In genomic region chr12:51921017-51921725, GRCh38 we compare ENCODE assay signal across 21 cellular contexts. TPM values are rescaled to one million over a fixed set of nuclear protein-coding genes. Genes with fewer than 3 reads are reported as not detected.
DNase-seq lines count a peak whose midpoint lies in the region; ATAC-seq and TF ChIP-seq lines count a peak whose summit lies in the region.
"Had no signal": no experiment of that assay in that cellular context is flagged by ENCODE, and none has a peak within 500 bp of the region (broad histone marks: within the 10 kb centered on the region; RNA-seq: fewer than 3 reads in every experiment).

No MANE protein-coding gene starts in this region.

- H3K27ac ChIP-seq in right lobe of liver (peak overlapping the region; percentile 70 to 81 (median 81)), subcutaneous abdominal adipose tissue (ENCODE audit: low read depth, low read length) (peak overlapping the region; percentile 95)
- H3K27ac ChIP-seq: KMS-11 had no signal

- no peak for TF ChIP-seq POLR2A in right lobe of liver (IDR thresholded peaks at IDR 0.05)

- WGBS in right lobe of liver (ENCODE audit: insufficient coverage, low coverage, low lambda C conversion rate, missing lambda C conversion rate): 29% methylated on average over 3 of the region's 7 CpGs

- H3K9me3 ChIP-seq in right lobe of liver: no peaks in the 10 kb centered on the region
- H3K9me3 ChIP-seq in subcutaneous abdominal adipose tissue (ENCODE audit: control insufficient read depth in 5 of 5, low read length in 5 of 5): no peaks in the 10 kb centered on the region
- H3K9me3 ChIP-seq: body of pancreas, thyroid gland had no signal

- intact Hi-C loops in right lobe of liver (cut with DNase I): no loop called here

- DNase-seq in NCI-H82 (lab: John Stamatoyannopoulos, UW) (peak; percentile 68), NCI-H82 treated with DMSO at 0.1 percent for 48 hours (lab: John Stamatoyannopoulos, UW; ENCODE audit: unreplicated experiment) (no peak), NCI-H69 (lab: John Stamatoyannopoulos, UW) (peak; percentile 76), right lobe of liver (peak; percentile 85 to 95 (median 93)), dermis blood vessel endothelial cell (no peak), NCI-H2081 treated with DMSO at 0.1 percent for 48 hours (lab: John Stamatoyannopoulos, UW) (no peak)
- DNase-seq: activated CD4-positive, alpha-beta T cell treated with anti-CD3 and anti-CD28 coated beads, Interleukin-2, amount 10 ng/mL, durations not matched to agents 24 days and 14 days; body of pancreas; DND-41; midbrain; NCI-H1105; NCI-H2227 treated with DMSO at 0.1 percent for 48 hours; OCI-M1; small intestine; thyroid gland had no signal

- TF ChIP-seq CTCF in right lobe of liver (IDR thresholded peaks at IDR 0.05): no peak

- H3K4me3 ChIP-seq in right lobe of liver (no peak overlapping the region), subcutaneous abdominal adipose tissue (ENCODE audit: low read depth in 1 of 5, low read length in 5 of 5) (no peak overlapping the region)
- H3K4me3 ChIP-seq: body of pancreas, thyroid gland had no signal

- peak; percentile 69 to 89 (median 84) for ATAC-seq in right lobe of liver
- no peak for ATAC-seq in GM21737 (IDR thresholded peaks at IDR 0.05; ENCODE audit: unreplicated experiment)
- ATAC-seq: body of pancreas, esophagus mucosa had no signal

- H3K9ac ChIP-seq in subcutaneous abdominal adipose tissue (ENCODE audit: low read length in 5 of 5): peak overlapping the region in 2 of 5 donors; percentile 32 to 42
- H3K9ac ChIP-seq: KMS-11 had no signal

- H3K4me1 ChIP-seq in right lobe of liver: peaks cover 0 to 52% (median 15%) of the 10 kb centered on the region in 4 donors
- peaks cover 14 to 62% (median 32%) of the 10 kb centered on the region in 5 donors for H3K4me1 ChIP-seq in subcutaneous abdominal adipose tissue (ENCODE audit: control insufficient read depth in 5 of 5, insufficient read depth in 5 of 5, low read length in 5 of 5)

- H3K36me3 ChIP-seq in right lobe of liver: no peaks in the 10 kb centered on the region
- peaks cover 0 to 43% (median 32%) of the 10 kb centered on the region in 5 donors for H3K36me3 ChIP-seq in subcutaneous abdominal adipose tissue (ENCODE audit: control insufficient read depth in 5 of 5, insufficient read depth in 5 of 5, low read length in 5 of 5)

- H3K27me3 ChIP-seq in right lobe of liver (no peaks in the 10 kb centered on the region), subcutaneous abdominal adipose tissue (ENCODE audit: control insufficient read depth in 5 of 5, insufficient read depth in 4 of 5, low read length in 5 of 5) (no peaks in the 10 kb centered on the region)
- H3K27me3 ChIP-seq: body of pancreas, thyroid gland had no signal

RNA-seq across cellular contexts. Expression of gene ACVRL1, which starts 13.9 kb away (rescaled TPM):
- 10 to 100 TPM in 1 of 6 experiments, 1 to 10 TPM in 5; 2.9 to 10.7 (median 6.2) TPM for total RNA-seq in right lobe of liver
- total RNA-seq in dermis blood vessel endothelial cell: 680 and 721 TPM in 2 replicates
- total RNA-seq: activated CD4-positive, alpha-beta T cell treated with anti-CD3 and anti-CD28 coated beads, Interleukin-2, amount 10 ng/mL, durations not matched to agents 24 days and 14 days; osteocyte had no signal

RNA-seq across cellular contexts. Expression of gene ACVR1B, which starts 30.3 kb away (rescaled TPM):
- total RNA-seq in right lobe of liver (10 to 100 TPM; 14.1 to 28.0 (median 25.0) TPM), dermis blood vessel endothelial cell (9.9 and 17.4 TPM in 2 replicates)

RNA-seq across cellular contexts. Expression of gene ANKRD33, which starts 33.3 kb away (rescaled TPM):
- 10 to 100 TPM in 1 of 6 experiments, 1 to 10 TPM in 2, not detected in 3; 1.1 to 10.5 (median 2.1) TPM for total RNA-seq in right lobe of liver
- 0.19 TPM in 1 of 2 replicates, not detected in the other for total RNA-seq in dermis blood vessel endothelial cell
- total RNA-seq: A172; activated CD4-positive, alpha-beta T cell treated with anti-CD3 and anti-CD28 coated beads, Interleukin-2, amount 10 ng/mL, durations not matched to agents 24 days and 14 days; body of pancreas; esophagus mucosa; osteocyte; thyroid gland had no signal

Comparison
In these comparisons a context has a peak if more than half of its experiments do, and no peak if none do; other contexts are left out.
1. DNase-seq: peak in NCI-H82 (single experiment), NCI-H69 (single experiment) and right lobe of liver (3 of 3); none in NCI-H82 treated with DMSO at 0.1 percent for 48 hours (single experiment), dermis blood vessel endothelial cell (single experiment) and NCI-H2081 treated with DMSO at 0.1 percent for 48 hours (single experiment).
2. RNA of gene ACVRL1, which starts 13.9 kb away (total RNA-seq): 680 to 721 TPM in dermis blood vessel endothelial cell; 2.9 to 10.7 TPM in right lobe of liver; every median in the first group is over 10 times any median in the second.